14 cellular contexts compared by ENCODE assay signal in the genomic region with DNA sequence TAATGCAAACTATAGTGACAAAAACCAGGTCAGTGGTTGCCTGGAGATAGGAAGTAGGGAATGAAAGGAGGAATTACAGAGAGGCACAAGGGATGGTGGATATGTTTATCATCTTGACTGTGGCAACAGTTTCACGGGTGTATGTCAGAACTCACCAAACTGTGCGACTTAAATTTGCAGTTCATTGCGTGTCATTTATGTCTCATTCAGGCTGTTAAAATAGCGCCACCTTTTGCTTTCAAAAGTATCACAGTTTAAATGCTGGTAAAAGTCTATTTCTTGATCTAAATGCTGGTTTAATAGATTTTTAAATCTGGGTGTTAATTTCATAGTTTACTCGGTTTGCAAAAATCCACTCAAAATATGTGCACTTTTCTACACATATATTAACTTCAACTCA. TPM values are rescaled to one million over a fixed set of nuclear protein-coding genes. Genes with fewer than 3 reads are reported as not detected.
A peak's percentile ranks its signal among the peaks of the same experiment; 100 is the strongest.
DNase-seq lines count a peak whose midpoint lies in the region; ATAC-seq, FAIRE-seq and TF ChIP-seq lines count a peak whose summit lies in the region.
"Had no signal": no experiment of that assay in that cellular context is flagged by ENCODE, and none has a peak within 500 bp of the region (broad histone marks: within the 10 kb centered on the region; RNA-seq: fewer than 3 reads in every experiment).

No MANE protein-coding gene starts in this region.

- H3K27ac Mint-ChIP-seq in GM23338: no peak overlapping the region
- H3K27ac Mint-ChIP-seq: CD8-positive, alpha-beta memory T cell had no signal

- ATAC-seq in GM23338 (no peak), GM21529 (IDR thresholded peaks at IDR 0.05; ENCODE audit: unreplicated experiment) (no peak), HG03354 (IDR thresholded peaks at IDR 0.05; ENCODE audit: poor library complexity, severe bottlenecking, unreplicated experiment) (no peak)

- intact Hi-C loops in prostate gland (cut with DNase I) (no loop called here), head of caudate nucleus (cut with DNase I) (no loop called here)

- POLR2A ChIA-PET in AG04449 (lab: Yijun Ruan, JAX): no interaction called here

- H3F3A ChIP-seq in GM23338 (replicated peaks; ENCODE audit: low read depth) (no peaks in the 10 kb centered on the region), SU-DHL-6 (ENCODE audit: insufficient read depth) (no peaks in the 10 kb centered on the region)

- 56% methylated on average over 5 of the region's 5 CpGs for WGBS in prostate gland

- peaks cover 41% of the 10 kb centered on the region for H3K4me1 ChIP-seq in GM23338 (ENCODE audit: insufficient read depth)
- no peaks in the 10 kb centered on the region for H3K4me1 ChIP-seq in keratinocyte (ENCODE audit: control insufficient read depth, extremely low read depth, insufficient read depth, low read length)
- H3K4me1 ChIP-seq in prostate gland (replicated peaks): no peaks in the 10 kb centered on the region
- H3K4me1 ChIP-seq: esophagus squamous epithelium had no signal

- H3K9ac ChIP-seq in SU-DHL-6 (ENCODE audit: low read length) (no peak overlapping the region), keratinocyte (ENCODE audit: control insufficient read depth, extremely low read depth, insufficient read depth, low read length) (no peak overlapping the region)

- H3K9me2 ChIP-seq in GM23338 (ENCODE audit: insufficient read depth): no peaks in the 10 kb centered on the region
- no peaks in the 10 kb centered on the region for H3K9me2 ChIP-seq in SU-DHL-6 (replicated peaks; ENCODE audit: insufficient read depth, low read length)

- TF ChIP-seq POLR2A in prostate gland (IDR thresholded peaks at IDR 0.05): no peak

- H3K4me3 Mint-ChIP-seq in GM23338: no peak overlapping the region
- H3K4me3 Mint-ChIP-seq: CD8-positive, alpha-beta memory T cell had no signal

- CTCF ChIA-PET in AG04449 (lab: Yijun Ruan, JAX): no interaction called here

- DNase-seq in AG04449 (ENCODE audit: low read depth, low spot score): no peak
- DNase-seq in GM23338 (ENCODE audit: low spot score): peak; percentile 68
- DNase-seq in keratinocyte (ENCODE audit: low read depth, low spot score): no peak
- no peak for DNase-seq in prostate gland (ENCODE audit: low spot score)
- no peak for DNase-seq in head of caudate nucleus
- DNase-seq: activated CD4-positive, alpha-beta T cell treated with anti-CD3 and anti-CD28 coated beads, Interleukin-2, amount 50 U/mL, for 48 hours; CD8-positive, alpha-beta memory T cell; esophagus squamous epithelium; NCI-H2171 had no signal

- H3K27me3 ChIP-seq in GM23338 (ENCODE audit: insufficient read depth) (no peaks in the 10 kb centered on the region), SU-DHL-6 (ENCODE audit: low read length) (no peaks in the 10 kb centered on the region), keratinocyte (ENCODE audit: control insufficient read depth, extremely low read depth, insufficient read depth, low read length) (no peaks in the 10 kb centered on the region), prostate gland (replicated peaks; ENCODE audit: insufficient read depth) (no peaks in the 10 kb centered on the region)
- H3K27me3 ChIP-seq: esophagus squamous epithelium had no signal

- H3K4me3 ChIP-seq in AG04449 (ENCODE audit: low read depth, low read length) (no peak overlapping the region), GM23338 (no peak overlapping the region), SU-DHL-6 (ENCODE audit: insufficient read depth, low read length, poor library complexity, severe bottlenecking) (no peak overlapping the region), keratinocyte (ENCODE audit: control insufficient read depth in 2 of 3, extremely low read depth in 1 of 3, insufficient read depth in 2 of 3, low read depth in 1 of 3, low read length in 3 of 3) (no peak overlapping the region), prostate gland (no peak overlapping the region)
- H3K4me3 ChIP-seq: esophagus squamous epithelium had no signal

- dilution Hi-C loops in keratinocyte (cut with MboI; ENCODE audit: extremely low pct_ligation_motif_present, low sequenced_read_pairs): no loop called here

- no peaks in the 10 kb centered on the region for H3K9me1 ChIP-seq in keratinocyte (ENCODE audit: control insufficient read depth, extremely low read depth, insufficient read depth, low read length)

- no peaks in the 10 kb centered on the region for H3K27me3 Mint-ChIP-seq in GM23338 (ENCODE audit: insufficient read depth, low read depth, poor library complexity)
- H3K27me3 Mint-ChIP-seq: CD8-positive, alpha-beta memory T cell had no signal

- H2AFZ ChIP-seq in GM23338: no peak overlapping the region
- H2AFZ ChIP-seq in SU-DHL-6 (ENCODE audit: low read depth, low read length, severe bottlenecking): no peak overlapping the region
- H2AFZ ChIP-seq in keratinocyte (ENCODE audit: control insufficient read depth, low read length): no peak overlapping the region

- peaks cover 40% of the 10 kb centered on the region for H3K4me1 Mint-ChIP-seq in GM23338
- H3K4me1 Mint-ChIP-seq: CD8-positive, alpha-beta memory T cell had no signal

- H3K79me2 ChIP-seq in GM23338 (replicated peaks; ENCODE audit: insufficient read depth) (no peaks in the 10 kb centered on the region), SU-DHL-6 (ENCODE audit: insufficient read depth, low read length) (no peaks in the 10 kb centered on the region), keratinocyte (ENCODE audit: control insufficient read depth, insufficient read depth, low read length) (no peaks in the 10 kb centered on the region)

- no peaks in the 10 kb centered on the region for H3K9me3 ChIP-seq in SU-DHL-6 (ENCODE audit: insufficient read depth, low read length)
- no peaks in the 10 kb centered on the region for H3K9me3 ChIP-seq in keratinocyte (ENCODE audit: control insufficient read depth, low read depth, low read length)
- H3K9me3 ChIP-seq in prostate gland: no peaks in the 10 kb centered on the region
- H3K9me3 ChIP-seq: esophagus squamous epithelium had no signal

- no peaks in the 10 kb centered on the region for H3K9me3 Mint-ChIP-seq in GM23338
- H3K9me3 Mint-ChIP-seq: CD8-positive, alpha-beta memory T cell had no signal

- peak; percentile 80 for FAIRE-seq in keratinocyte (lab: Jason Lieb, UNC)

- no peaks in the 10 kb centered on the region for H3K36me3 ChIP-seq in GM23338 (ENCODE audit: insufficient read depth)
- H3K36me3 ChIP-seq in SU-DHL-6 (ENCODE audit: low read length): no peaks in the 10 kb centered on the region
- H3K36me3 ChIP-seq in keratinocyte (ENCODE audit: control insufficient read depth in 2 of 2, extremely low read depth in 1 of 2, insufficient read depth in 2 of 2, low read length in 2 of 2): no peaks in the 10 kb centered on the region
- H3K36me3 ChIP-seq in prostate gland: no peaks in the 10 kb centered on the region
- H3K36me3 ChIP-seq: esophagus squamous epithelium had no signal

- no peaks in the 10 kb centered on the region for H4K20me1 ChIP-seq in GM23338 (replicated peaks; ENCODE audit: insufficient read depth)
- no peaks in the 10 kb centered on the region for H4K20me1 ChIP-seq in SU-DHL-6 (ENCODE audit: low read depth, low read length)
- H4K20me1 ChIP-seq in keratinocyte (ENCODE audit: control insufficient read depth, extremely low read depth, insufficient read depth, low read length): no peaks in the 10 kb centered on the region

- H3K36me3 Mint-ChIP-seq in GM23338 (ENCODE audit: low read depth): no peaks in the 10 kb centered on the region
- H3K36me3 Mint-ChIP-seq: CD8-positive, alpha-beta memory T cell had no signal

- H3K27ac ChIP-seq in GM23338 (ENCODE audit: low read depth): no peak overlapping the region
- no peak overlapping the region for H3K27ac ChIP-seq in SU-DHL-6 (ENCODE audit: low read depth, low read length)
- no peak overlapping the region for H3K27ac ChIP-seq in keratinocyte (ENCODE audit: control insufficient read depth, insufficient read depth, low read length)
- no peak overlapping the region for H3K27ac ChIP-seq in prostate gland
- H3K27ac ChIP-seq: esophagus squamous epithelium, HL-60 had no signal

- TF ChIP-seq CTCF in AG04449 (IDR thresholded peaks at IDR 0.05; ENCODE audit: insufficient read depth, low read length, missing control alignments) (peak; percentile 5), GM23338 (conservative IDR thresholded peaks at IDR 0.05; ENCODE audit: low read depth in 2 of 2) (peak; percentile 61 to 79), SU-DHL-6 (IDR thresholded peaks at IDR 0.05; ENCODE audit: insufficient read depth, low read length, poor library complexity, severe bottlenecking) (peak; percentile 56), keratinocyte (optimal IDR thresholded peaks at IDR 0.05 in 1 of 3, IDR thresholded peaks at IDR 0.05 in 1 of 3, conservative IDR thresholded peaks at IDR 0.05 in 1 of 3; ENCODE audit: extremely low read depth in 1 of 3, insufficient read depth in 2 of 3, low read length in 3 of 3) (peak; percentile 36 to 48 (median 48)), prostate gland (IDR thresholded peaks at IDR 0.05) (peak in 1 of 4 experiments; percentile 20)

- H3K4me2 ChIP-seq in GM23338 (peak overlapping the region; percentile 47; the same call in 1 of the 2 replicates), SU-DHL-6 (ENCODE audit: low read depth, low read length, poor library complexity, severe bottlenecking) (no peak overlapping the region), keratinocyte (ENCODE audit: control insufficient read depth, extremely low read depth, insufficient read depth, low read depth, low read length) (no peak overlapping the region)

TF ChIP-seq in GM23338, 12 proteins besides CTCF, POLR2A, EP300 and RAD21 (continues in another document):
- TF ChIP-seq ETS1 (IDR thresholded peaks at IDR 0.05) (no peak), EZH2 (IDR thresholded peaks at IDR 0.05; ENCODE audit: low read depth, unreplicated experiment) (no peak)

RNA-seq across cellular contexts. Expression of gene PTTG1IP2, which starts 51.0 kb away (rescaled TPM):
- not detected in 2 replicates for total RNA-seq in GM23338 (2014; rRNA removed; shearing (Covaris generic))
- not detected in 2 replicates for polyA plus RNA-seq in GM23338 (2016; fragmentation: Nextera tagmentation; extraction: Ambion mirVana)
- not detected in 3 replicates for polyA plus RNA-seq in keratinocyte
- polyA plus RNA-seq in keratinocyte (2011; ENCODE audit: low read depth): not detected
- polyA plus RNA-seq in keratinocyte (2011; cell fraction: cytosol; rRNA removed): not detected in 2 replicates
- not detected in 2 replicates for polyA plus RNA-seq in keratinocyte (2011; cell fraction: nucleus; rRNA removed)
- not detected in 2 replicates for polyA plus RNA-seq in keratinocyte (2012; ENCODE audit: low replicate concordance)
- not detected in 3 replicates for polyA minus RNA-seq in keratinocyte
- not detected for polyA minus RNA-seq in keratinocyte (2011; cell fraction: cytosol; rRNA and poly(A)+ RNA removed)
- polyA minus RNA-seq in keratinocyte (2011; cell fraction: nucleus; rRNA and poly(A)+ RNA removed): not detected in 2 replicates
- total RNA-seq in prostate gland: not detected
- total RNA-seq: CD8-positive, alpha-beta memory T cell; esophagus squamous epithelium had no signal
- polyA plus RNA-seq: adipose tissue; CD8-positive, alpha-beta memory T cell had no signal
